Comparison of ENCODE assay signal across 8 cellular contexts in the genomic region with DNA sequence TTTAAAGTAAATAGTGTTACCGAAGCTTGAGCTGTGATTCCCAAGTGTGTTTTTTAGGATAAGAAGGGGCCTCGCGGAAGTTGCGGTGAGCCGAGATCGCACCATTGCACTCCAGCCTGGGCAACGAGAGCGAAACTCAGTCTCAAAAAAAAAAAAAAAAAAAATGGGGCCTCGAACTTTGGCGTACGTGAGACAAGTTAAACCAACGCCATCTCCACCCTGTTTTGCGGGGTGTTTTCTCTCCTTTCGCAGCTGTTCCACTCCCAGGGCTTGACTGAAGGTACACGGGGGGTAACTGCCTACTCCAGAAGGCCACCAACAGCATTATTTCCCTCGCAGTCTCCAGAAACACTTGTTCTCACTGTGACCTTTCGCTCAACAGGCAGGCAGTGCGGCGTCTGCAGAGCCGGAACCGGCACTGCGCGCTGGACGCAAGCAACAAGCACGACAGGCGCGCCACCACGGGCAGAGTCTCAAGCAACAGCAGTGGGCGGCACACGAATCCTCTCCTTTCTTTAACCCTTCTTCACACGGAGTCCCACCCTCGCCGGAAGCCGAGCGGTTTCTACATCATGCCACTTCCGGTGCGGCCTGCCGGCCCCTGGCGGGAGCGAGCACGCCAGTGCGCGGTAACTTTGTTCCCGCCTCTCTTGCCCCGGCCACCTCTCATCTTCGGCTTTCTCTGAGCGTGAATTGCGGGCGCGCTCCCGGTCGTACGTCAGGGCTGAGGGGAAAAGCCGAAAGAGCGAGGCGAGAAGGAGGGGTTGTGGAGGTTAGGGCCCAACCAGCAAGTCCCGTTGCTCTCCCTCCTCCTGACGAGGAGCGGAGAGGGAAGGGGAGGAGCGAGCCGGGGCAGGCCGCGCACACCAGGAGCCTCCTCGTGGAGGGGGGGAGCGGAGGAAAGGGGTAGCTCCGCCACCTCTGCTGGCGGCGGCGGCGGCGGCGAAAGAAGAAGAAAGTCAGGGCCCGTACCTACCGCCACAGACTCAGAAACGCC. TPM values are rescaled to one million over a fixed set of nuclear protein-coding genes. Genes with fewer than 3 reads are reported as not detected.
DNase-seq lines count a peak whose midpoint lies in the region; ATAC-seq, FAIRE-seq and TF ChIP-seq lines count a peak whose summit lies in the region.

No MANE protein-coding gene starts in this region.

- peak overlapping the region; percentile 97 for H3K4me2 ChIP-seq in astrocyte (ENCODE audit: low read length)

- H3K36me3 ChIP-seq in astrocyte (ENCODE audit: insufficient read depth, low read length) (no peaks in the 10 kb centered on the region), psoas muscle (ENCODE audit: insufficient read depth in 1 of 2, low read depth in 1 of 2) (no peaks in the 10 kb centered on the region)

- H3K9me3 Mint-ChIP-seq in astrocyte (ENCODE audit: unreplicated experiment) = peaks cover 2% of the 10 kb centered on the region

- TF ChIP-seq CTCF in astrocyte (IDR thresholded peaks at IDR 0.05; ENCODE audit: insufficient read depth, low read depth, low read length) = no peak
- TF ChIP-seq CTCF in psoas muscle (IDR thresholded peaks at IDR 0.05) = no peak

- H3K4me3 ChIP-seq in astrocyte (ENCODE audit: insufficient read depth, low read depth, low read length) (peak overlapping the region; percentile 93), right cardiac atrium (ENCODE audit: low read length) (peak overlapping the region; percentile 70), psoas muscle (peak overlapping the region; percentile 95)

- H3K9ac ChIP-seq in astrocyte (ENCODE audit: low read length) = peak overlapping the region; percentile 96

- H4K20me1 ChIP-seq in astrocyte (ENCODE audit: insufficient read depth, low read length) = peaks cover 30% of the 10 kb centered on the region

- intact Hi-C loops in right cardiac atrium (cut with DNase I) (loop anchor here in 1 of 4 donors (5.0 kb wide), 1 partner anchor 117 kb away; no protein-coding TSS in a partner anchor), psoas muscle (cut with DNase I) (loop anchor here (2.0 to 5.0 kb wide), 2 partner anchors 52 kb away; no protein-coding TSS in a partner anchor)

- H3K9me3 ChIP-seq in astrocyte (ENCODE audit: insufficient read depth, low read depth, low read length) (no peaks in the 10 kb centered on the region), right cardiac atrium (ENCODE audit: control insufficient read depth, low read length) (no peaks in the 10 kb centered on the region), psoas muscle (no peaks in the 10 kb centered on the region)

- H2AFZ ChIP-seq in astrocyte (ENCODE audit: low read depth, low read length) = peak overlapping the region; percentile 94

- H3K27ac ChIP-seq in astrocyte (ENCODE audit: low read depth, low read length) (peak overlapping the region; percentile 93), right cardiac atrium (ENCODE audit: low read length) (peak overlapping the region; percentile 99), psoas muscle (peak overlapping the region; percentile 96)

- H3K27me3 ChIP-seq in astrocyte (ENCODE audit: insufficient read depth, low read length) = no peaks in the 10 kb centered on the region
- no peaks in the 10 kb centered on the region for H3K27me3 ChIP-seq in right cardiac atrium (ENCODE audit: control insufficient read depth, insufficient read depth)
- H3K27me3 ChIP-seq in psoas muscle (ENCODE audit: insufficient read depth in 3 of 3, low read length in 2 of 3) = no peaks in the 10 kb centered on the region

- H3K4me1 ChIP-seq in astrocyte (ENCODE audit: insufficient read depth, low read length) (peaks cover 10% of the 10 kb centered on the region), right cardiac atrium (ENCODE audit: control insufficient read depth, insufficient read depth, low read length) (no peaks in the 10 kb centered on the region), psoas muscle (peaks cover 21% of the 10 kb centered on the region)

- FAIRE-seq in GM18507 (lab: Jason Lieb, UNC) = peak; percentile 100
- FAIRE-seq in astrocyte (lab: Jason Lieb, UNC) = peak; percentile 60
- FAIRE-seq in urothelium cell line (lab: Jason Lieb, UNC) = peak; percentile 93

- peaks cover 43% of the 10 kb centered on the region for H3K79me2 ChIP-seq in astrocyte (ENCODE audit: insufficient read depth, low read length)

- H3K4me3 Mint-ChIP-seq in astrocyte (ENCODE audit: unreplicated experiment) = peak overlapping the region; percentile 99

- peaks cover 5% of the 10 kb centered on the region for H3K36me3 Mint-ChIP-seq in astrocyte (ENCODE audit: low read depth, unreplicated experiment)

- peak overlapping the region; percentile 100 for H3K27ac Mint-ChIP-seq in astrocyte (ENCODE audit: unreplicated experiment)

- DNase-seq in GM18507 (ENCODE audit: extremely low spot score, insufficient read length, low read depth) (peak; percentile 79), NCI-H1930 (lab: John Stamatoyannopoulos, UW) (peak; percentile 98), T-helper 22 cell (ENCODE audit: low read depth) (peak; percentile 97), astrocyte (ENCODE audit: low read depth) (peak; percentile 100), right cardiac atrium (peak; percentile 99 to 100 (median 99)), psoas muscle (peak; percentile 99 to 100), urothelium cell line (ENCODE audit: low spot score) (peak; percentile 97)

- WGBS in right cardiac atrium = under 1% methylated on average over 73 of the region's 75 CpGs
- 0 to 1% (median 0%) methylated on average over 57 to 75 of the region's 75 CpGs for WGBS in psoas muscle, 3 donors

- ATAC-seq in HG02973 (IDR thresholded peaks at IDR 0.05; ENCODE audit: unreplicated experiment) (peak; percentile 68), right cardiac atrium (peak; percentile 96), psoas muscle (peak; percentile 87 to 93 (median 90))

- no peaks in the 10 kb centered on the region for H3K27me3 Mint-ChIP-seq in astrocyte (ENCODE audit: low read depth, unreplicated experiment)

- peaks cover 6% of the 10 kb centered on the region for H3K4me1 Mint-ChIP-seq in astrocyte (ENCODE audit: low read depth, unreplicated experiment)

RNA-seq across cellular contexts. Expression of a gene that starts 0.8 kb away (rescaled TPM):
- total RNA-seq in astrocyte (43.7 and 45.3 TPM in 2 replicates), right cardiac atrium (10 to 100 TPM; 28.5 to 32.1 (median 30.1) TPM), psoas muscle (10 to 100 TPM; 21.0 to 25.5 (median 22.6) TPM)
- polyA plus RNA-seq in right cardiac atrium (15.7 TPM), psoas muscle (10 to 100 TPM; 10.9 to 17.1 (median 12.1) TPM)

Comparison
In these comparisons a context has a peak if more than half of its experiments do, and no peak if none do; other contexts are left out.
1. Peak in every context shown above with its lines: DNase-seq, ATAC-seq, H3K4me3 ChIP-seq and H3K27ac ChIP-seq.